In the genomic region with DNA sequence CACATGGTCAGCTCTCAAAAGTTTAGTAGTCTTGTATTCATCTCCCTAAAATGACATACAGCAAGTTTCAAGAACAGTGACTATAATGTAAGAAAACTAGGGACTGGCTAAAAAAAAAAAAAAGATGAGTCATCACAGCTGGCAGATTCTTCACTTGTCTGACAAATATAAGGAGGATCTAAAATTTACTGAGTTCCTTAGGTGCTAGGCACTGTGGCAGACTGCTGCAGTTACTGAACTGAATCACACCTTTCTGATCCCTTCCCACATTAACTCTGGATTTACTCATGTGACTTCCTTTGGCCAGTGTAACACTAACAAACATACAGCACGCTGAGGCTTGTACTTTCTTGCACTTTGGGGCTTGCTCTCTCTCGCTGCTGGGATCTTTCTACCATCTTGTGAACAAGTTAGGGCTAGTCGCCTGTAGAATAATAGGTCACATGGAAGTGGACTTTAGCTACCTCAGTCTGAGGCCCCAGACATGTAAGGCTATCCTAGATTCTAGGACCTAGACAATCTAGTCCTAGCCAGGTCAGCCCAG, we compare ENCODE assay signal across 8 cellular contexts. TPM values are rescaled to one million over a fixed set of nuclear protein-coding genes. Genes with fewer than 3 reads are reported as not detected.
DNase-seq lines count a peak whose midpoint lies in the region; ATAC-seq and TF ChIP-seq lines count a peak whose summit lies in the region.

No MANE protein-coding gene starts in this region.

- no peaks in the 10 kb centered on the region for H3K9me3 ChIP-seq in RWPE2 (ENCODE audit: severe bottlenecking)
- H3K9me3 ChIP-seq in colonic mucosa: no peaks in the 10 kb centered on the region

- H3K4me1 ChIP-seq in RWPE2 (ENCODE audit: insufficient read depth, poor library complexity, severe bottlenecking) (peaks cover 20% of the 10 kb centered on the region), colonic mucosa (no peaks in the 10 kb centered on the region)

- H3K4me3 Mint-ChIP-seq in progenitor cell of endocrine pancreas (ENCODE audit: low read depth): no peak overlapping the region

- peaks cover under 1% of the 10 kb centered on the region for H3K4me1 Mint-ChIP-seq in progenitor cell of endocrine pancreas (ENCODE audit: low read depth)

- H3K36me3 Mint-ChIP-seq in progenitor cell of endocrine pancreas (ENCODE audit: insufficient read depth): peaks cover 16% of the 10 kb centered on the region

- H3K27ac ChIP-seq in RWPE2 (ENCODE audit: poor library complexity, severe bottlenecking) (peak overlapping the region; percentile 62), colonic mucosa (no peak overlapping the region)

- ATAC-seq in GM18870 (IDR thresholded peaks at IDR 0.05; ENCODE audit: unreplicated experiment) (peak; percentile 53), RWPE2 (ENCODE audit: low read depth) (peak; percentile 95), HG03139 (IDR thresholded peaks at IDR 0.05; ENCODE audit: unreplicated experiment) (no peak)

- no peak overlapping the region for H3K9ac ChIP-seq in colonic mucosa (ENCODE audit: low read depth in 2 of 2, low read length in 2 of 2)

- H3K4me3 ChIP-seq in AG04449 (ENCODE audit: low read depth, low read length) (no peak overlapping the region), RWPE2 (ENCODE audit: severe bottlenecking) (no peak overlapping the region), epithelial cell of esophagus (ENCODE audit: low read length) (no peak overlapping the region), colonic mucosa (no peak overlapping the region)

- H3K27me3 Mint-ChIP-seq in progenitor cell of endocrine pancreas: no peaks in the 10 kb centered on the region

- no peak for TF ChIP-seq CTCF in AG04449 (IDR thresholded peaks at IDR 0.05; ENCODE audit: insufficient read depth, low read length, missing control alignments)
- no peak for TF ChIP-seq CTCF in RWPE2 (IDR thresholded peaks at IDR 0.05; ENCODE audit: poor library complexity, severe bottlenecking)
- TF ChIP-seq CTCF in epithelial cell of esophagus (IDR thresholded peaks at IDR 0.05; ENCODE audit: insufficient read depth, low read depth, low read length, missing control alignments): no peak
- no peak for TF ChIP-seq CTCF in progenitor cell of endocrine pancreas (IDR thresholded peaks at IDR 0.05; ENCODE audit: unreplicated experiment)
- no peak for TF ChIP-seq CTCF in colonic mucosa (IDR thresholded peaks at IDR 0.05)

- H3K36me3 ChIP-seq in RWPE2 (ENCODE audit: low read depth) (peaks cover 51% of the 10 kb centered on the region), colonic mucosa (no peaks in the 10 kb centered on the region)

- DNase-seq in AG04449 (ENCODE audit: low read depth, low spot score): peak; percentile 51
- peak; percentile 68 for DNase-seq in RWPE2 (ENCODE audit: low spot score)
- DNase-seq in epithelial cell of esophagus (ENCODE audit: low read depth): peak; percentile 99
- DNase-seq in progenitor cell of endocrine pancreas (ENCODE audit: low spot score, unreplicated experiment): no peak
- no peak for DNase-seq in NCI-H510A (lab: John Stamatoyannopoulos, UW)
- no peak for DNase-seq in colonic mucosa

- intact Hi-C loops in colonic mucosa (cut with DNase I): no loop called here

- H3K27me3 ChIP-seq in RWPE2 (ENCODE audit: insufficient read depth, poor library complexity, severe bottlenecking) (no peaks in the 10 kb centered on the region), colonic mucosa (no peaks in the 10 kb centered on the region)

- POLR2A ChIA-PET in AG04449 (lab: Yijun Ruan, JAX): interaction anchor here (0.6 kb wide), 2 partner anchors 10 to 162 kb away, joined by 3 to 4 read pairs; no protein-coding TSS in a partner anchor

- peak overlapping the region; percentile 60 for H3K27ac Mint-ChIP-seq in progenitor cell of endocrine pancreas

- no peaks in the 10 kb centered on the region for H3K9me3 Mint-ChIP-seq in progenitor cell of endocrine pancreas (ENCODE audit: low read depth)

- CTCF ChIA-PET in AG04449 (lab: Yijun Ruan, JAX): interaction anchor here (1.1 kb wide), 1 partner anchor 17 kb away, joined by 3 read pairs; no protein-coding TSS in a partner anchor

RNA-seq across cellular contexts. Expression of gene BAZ1A, which starts 32.1 kb away (rescaled TPM):
- total RNA-seq in progenitor cell of endocrine pancreas (41.2 and 42.8 TPM in 2 replicates), colonic mucosa (10 to 100 TPM; 24.9 to 30.6 TPM)

Comparison
In these comparisons a context has a peak if more than half of its experiments do, and no peak if none do; other contexts are left out.
1. DNase-seq: peak in AG04449 (single experiment), RWPE2 (single experiment) and epithelial cell of esophagus (single experiment); none in progenitor cell of endocrine pancreas (single experiment), NCI-H510A (single experiment) and colonic mucosa (single experiment).